In the genomic region with DNA sequence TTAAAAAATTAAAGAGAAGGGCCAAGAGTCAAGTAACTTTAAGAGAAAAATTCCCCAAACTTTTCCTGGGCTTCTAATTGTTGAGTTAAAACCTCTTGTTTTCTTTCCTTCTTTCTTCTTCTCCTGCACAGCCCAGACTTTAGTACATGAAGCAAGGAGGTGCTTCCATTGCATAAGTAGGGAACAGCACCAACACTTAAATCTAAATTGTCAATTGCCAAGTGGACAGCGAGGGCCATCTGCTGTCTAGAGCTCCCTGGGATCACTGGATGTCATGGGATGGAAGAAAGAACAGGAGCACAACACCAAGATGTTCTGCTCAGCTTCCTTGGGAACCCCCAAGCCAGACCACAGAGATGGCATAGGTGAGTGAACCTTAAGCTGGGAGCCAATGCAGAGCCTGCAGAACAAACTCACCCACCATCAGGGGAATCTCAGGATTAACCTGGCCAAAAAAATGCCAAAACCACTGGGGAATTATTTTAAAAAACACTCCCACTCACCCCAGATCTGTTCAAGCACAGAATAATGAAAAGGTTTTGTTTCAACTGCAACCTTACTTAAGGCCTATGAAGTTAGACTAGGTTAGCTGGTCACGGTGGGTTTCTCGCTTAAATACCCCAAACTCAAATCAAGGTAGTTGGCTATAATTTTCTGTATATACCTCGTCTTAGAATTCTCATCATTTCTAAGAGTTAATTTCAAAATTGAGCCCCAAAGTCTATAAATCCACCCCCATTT, we compare ENCODE assay signal across 8 cellular contexts.
A peak's percentile ranks its signal among the peaks of the same experiment; 100 is the strongest.
DNase-seq lines count a peak whose midpoint lies in the region; ATAC-seq and TF ChIP-seq lines count a peak whose summit lies in the region.

No MANE protein-coding gene starts in this region.

- no peak for TF ChIP-seq CTCF in psoas muscle (IDR thresholded peaks at IDR 0.05)

- H3K36me3 ChIP-seq in psoas muscle (ENCODE audit: insufficient read depth in 1 of 2, low read depth in 1 of 2) = no peaks in the 10 kb centered on the region

- ATAC-seq in GM18498 (IDR thresholded peaks at IDR 0.05; ENCODE audit: unreplicated experiment) = peak; percentile 1
- peak; percentile 62 to 80 (median 72) for ATAC-seq in psoas muscle

- peak; percentile 20 for DNase-seq in MV-4-11 (lab: John Stamatoyannopoulos, UW)
- no peak for DNase-seq in epithelial cell of prostate (ENCODE audit: low read depth, low spot score)
- no peak for DNase-seq in psoas muscle
- no peak for DNase-seq in DMS153 (lab: John Stamatoyannopoulos, UW)
- DNase-seq in putamen (ENCODE audit: low spot score) = no peak
- DNase-seq in NCI-H2196 treated with DMSO at 0.1 percent for 48 hours (lab: John Stamatoyannopoulos, UW; ENCODE audit: unreplicated experiment) = no peak
- no peak for DNase-seq in GOT3 (lab: John Stamatoyannopoulos, UW)

- no peaks in the 10 kb centered on the region for H3K4me1 ChIP-seq in psoas muscle

- H3K9me3 ChIP-seq in psoas muscle = no peaks in the 10 kb centered on the region

- no peak overlapping the region for H3K4me3 ChIP-seq in psoas muscle

- 49 to 71% (median 50%) methylated on average over 4 of the region's 4 CpGs for WGBS in psoas muscle, 3 donors

- H3K27ac ChIP-seq in epithelial cell of prostate (peak overlapping the region; percentile 82), psoas muscle (peak overlapping the region; percentile 8)

- no peaks in the 10 kb centered on the region for H3K27me3 ChIP-seq in psoas muscle (ENCODE audit: insufficient read depth in 3 of 3, low read length in 2 of 3)

- intact Hi-C loops in psoas muscle (cut with DNase I) = loop anchor here in 1 of 2 donors (2.0 kb wide), 1 partner anchor 145 kb away; no protein-coding TSS in a partner anchor
